Comparison of ENCODE assay signal across 12 cellular contexts in genomic region chr2:122236152-122236892, GRCh38.
DNase-seq lines count a peak whose midpoint lies in the region; ATAC-seq, FAIRE-seq and TF ChIP-seq lines count a peak whose summit lies in the region.
"Had no signal": no experiment of that assay in that cellular context is flagged by ENCODE, and none has a peak within 500 bp of the region (broad histone marks: within the 10 kb centered on the region; RNA-seq: fewer than 3 reads in every experiment).

No MANE protein-coding gene starts in this region.

- CTCF ChIA-PET in A549 (lab: Yijun Ruan, JAX): interaction anchor here (0.6 kb wide), 1 partner anchor 8 kb away, joined by 3 read pairs; no protein-coding TSS in a partner anchor

- no peaks in the 10 kb centered on the region for H3K9me3 ChIP-seq in A549
- H3K9me3 ChIP-seq: upper lobe of left lung had no signal

- FAIRE-seq in A549 (lab: Jason Lieb, UNC): no peak

- peak overlapping the region; percentile 3 to 72; a peak in 5 of 6 replicates for H3K27ac ChIP-seq in A549
- H3K27ac ChIP-seq: upper lobe of left lung had no signal

- peak; percentile 72 to 83 for ATAC-seq in A549
- ATAC-seq in HG02981 (IDR thresholded peaks at IDR 0.05; ENCODE audit: unreplicated experiment): no peak
- no peak for ATAC-seq in HG02798 (IDR thresholded peaks at IDR 0.05; ENCODE audit: poor library complexity, unreplicated experiment)
- ATAC-seq: T-helper 17 cell had no signal

- H3K4me1 ChIP-seq in A549: peaks cover 18% of the 10 kb centered on the region
- H3K4me1 ChIP-seq: upper lobe of left lung had no signal

- H3K4me1 Mint-ChIP-seq in T-helper 2 cell treated with Interferon-gamma antibody and Interleukin-4, amounts not matched to agents 5 μg/mL and 100 μg/mL, for 36 hours (ENCODE audit: low read depth): no peaks in the 10 kb centered on the region
- H3K4me1 Mint-ChIP-seq: T-helper 17 cell had no signal

- TF ChIP-seq CTCF in A549 (IDR thresholded peaks at IDR 0.05): no peak

- H3K27ac Mint-ChIP-seq in T-helper 2 cell treated with Interferon-gamma antibody and Interleukin-4, amounts not matched to agents 5 μg/mL and 100 μg/mL, for 36 hours: no peak overlapping the region
- H3K27ac Mint-ChIP-seq: T-helper 17 cell had no signal

- H3K27me3 Mint-ChIP-seq in T-helper 2 cell treated with Interferon-gamma antibody and Interleukin-4, amounts not matched to agents 5 μg/mL and 100 μg/mL, for 36 hours (ENCODE audit: low read depth): no peaks in the 10 kb centered on the region
- H3K27me3 Mint-ChIP-seq: T-helper 17 cell had no signal

- H3K4me3 ChIP-seq in A549: no peak overlapping the region
- H3K4me3 ChIP-seq: upper lobe of left lung had no signal

- no peak for TF ChIP-seq RAD21 in A549 (conservative IDR thresholded peaks at IDR 0.05 in 1 of 2, IDR thresholded peaks at IDR 0.05 in 1 of 2)

- POLR2A ChIA-PET in A549 (lab: Yijun Ruan, JAX): no interaction called here

- peak; percentile 54 to 64 for DNase-seq in A549 (ENCODE audit: low read depth in 1 of 2, low spot score in 1 of 2)
- peak; percentile 99 for DNase-seq in HS-27A (ENCODE audit: low read depth)
- DNase-seq in T1000 (lab: John Stamatoyannopoulos, UW): peak; percentile 92
- peak; percentile 72 for DNase-seq in hepatic stellate cell (ENCODE audit: low spot score)
- DNase-seq in T-helper 2 cell treated with Interferon-gamma antibody and Interleukin-4, amounts not matched to agents 5 μg/mL and 100 μg/mL, for 36 hours (ENCODE audit: low spot score): no peak
- no peak for DNase-seq in NCI-H1436 treated with DMSO at 0.1 percent for 48 hours (lab: John Stamatoyannopoulos, UW)
- DNase-seq: cortex of kidney, NCI-H510A, T-helper 17 cell, upper lobe of left lung had no signal

- TF ChIP-seq POLR2A in A549 (IDR thresholded peaks at IDR 0.05; ENCODE audit: low read length): no peak

- peak; percentile 24 to 42; a peak in 2 of 5 replicates for TF ChIP-seq EP300 in A549 (IDR thresholded peaks at IDR 0.05)

- H3K36me3 Mint-ChIP-seq in T-helper 2 cell treated with Interferon-gamma antibody and Interleukin-4, amounts not matched to agents 5 μg/mL and 100 μg/mL, for 36 hours (ENCODE audit: low read depth): no peaks in the 10 kb centered on the region

- H3K9me3 Mint-ChIP-seq in T-helper 2 cell treated with Interferon-gamma antibody and Interleukin-4, amounts not matched to agents 5 μg/mL and 100 μg/mL, for 36 hours: no peaks in the 10 kb centered on the region

- peak overlapping the region; percentile 47 for H3K4me2 ChIP-seq in A549

- H3K4me3 Mint-ChIP-seq in T-helper 2 cell treated with Interferon-gamma antibody and Interleukin-4, amounts not matched to agents 5 μg/mL and 100 μg/mL, for 36 hours: no peak overlapping the region
- H3K4me3 Mint-ChIP-seq: T-helper 17 cell had no signal

- 0% methylated on average over 7 of the region's 7 CpGs for WGBS in A549 (ENCODE audit: missing lambda C conversion rate)

TF ChIP-seq in A549, 52 proteins besides CTCF, POLR2A, EP300 and RAD21:
- TF ChIP-seq CEBPB (IDR thresholded peaks at IDR 0.05) (peak; percentile 91 to 93), BCL3 (IDR thresholded peaks at IDR 0.05) (peak; percentile 28; the same call in 1 of the 3 replicates), JUN (IDR thresholded peaks at IDR 0.05) (peak in 1 of 2 experiments; percentile 42; a peak in 1 of 5 replicates), JUNB (IDR thresholded peaks at IDR 0.05) (0 out of 2 replicates have a peak, but pooled peaks have one; percentile 25), HES2 (IDR thresholded peaks at IDR 0.05) (peak; percentile 93), ATOH8 (CRISPR knock-in tag; IDR thresholded peaks at IDR 0.05; ENCODE audit: low read depth) (no peak)

Comparison
In these comparisons a context has a peak if more than half of its experiments do, and no peak if none do; other contexts are left out.
1. ATAC-seq: peak in A549 (2 of 2); none in HG02981 (single experiment) and HG02798 (single experiment).
2. DNase-seq: peak in A549 (2 of 2), HS-27A (single experiment), T1000 (single experiment) and hepatic stellate cell (single experiment); none in T-helper 2 cell treated with Interferon-gamma antibody and Interleukin-4, amounts not matched to agents 5 μg/mL and 100 μg/mL, for 36 hours (single experiment) and NCI-H1436 treated with DMSO at 0.1 percent for 48 hours (single experiment).